ENCODE assay signal across 8 cellular contexts in the genomic region with DNA sequence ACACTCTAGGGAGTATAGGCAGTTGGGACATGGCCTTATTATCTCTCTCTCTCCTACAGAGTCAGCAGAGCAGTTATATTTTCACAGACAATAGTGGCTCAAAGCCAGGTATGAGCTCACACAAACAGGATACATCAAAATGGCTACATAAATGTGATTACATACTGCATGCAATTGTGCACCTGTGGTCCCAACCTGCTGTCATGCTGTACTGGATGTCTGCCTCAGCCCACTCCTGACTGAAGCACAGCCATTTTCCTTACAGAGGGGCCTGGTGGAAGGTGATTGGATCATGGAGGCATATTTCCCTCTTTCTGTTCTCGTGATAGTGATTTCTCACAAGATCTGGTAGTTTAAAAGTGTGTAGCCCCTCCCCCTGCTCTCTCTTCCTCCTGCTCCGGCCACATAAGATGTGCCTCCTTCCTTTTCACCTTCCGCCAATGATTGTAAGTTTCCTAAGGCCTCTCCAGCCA. TPM values are rescaled to one million over a fixed set of nuclear protein-coding genes. Genes with fewer than 3 reads are reported as not detected.
DNase-seq lines count a peak whose midpoint lies in the region; ATAC-seq and TF ChIP-seq lines count a peak whose summit lies in the region.

No MANE protein-coding gene starts in this region.

- H3K9me3 ChIP-seq in testis: no peaks in the 10 kb centered on the region

- DNase-seq in CD14-positive monocyte (ENCODE audit: low spot score) (no peak), GM04504 (ENCODE audit: low read depth) (peak; percentile 1), glomerular visceral epithelial cell (ENCODE audit: extremely low spot score) (peak; percentile 31), GM19240 (ENCODE audit: insufficient read length, low spot score) (no peak), SW480 (ENCODE audit: low spot score) (no peak), testis (no peak)
- peak; percentile 22 for DNase-seq in activated CD4-positive, alpha-beta T cell treated with anti-CD3 and anti-CD28 coated beads, Interleukin-2, amount 50 U/mL, for 1 hour

- peaks cover 49% of the 10 kb centered on the region for H3K4me1 Mint-ChIP-seq in CD14-positive monocyte

- intact Hi-C loops in CD14-positive monocyte (cut with micrococcal nuclease): no loop called here
- intact Hi-C loops in testis (cut with DNase I; ENCODE audit: low total_unique reads): no loop called here

- H3K36me3 ChIP-seq in testis (ENCODE audit: low read depth, missing control alignments): no peaks in the 10 kb centered on the region

- peaks cover 7 to 16% (median 11%) of the 10 kb centered on the region in 7 donors for H3K9me3 Mint-ChIP-seq in CD14-positive monocyte

- H3K27ac Mint-ChIP-seq in CD14-positive monocyte: peak overlapping the region; percentile 81 to 93 (median 87)

- ATAC-seq in HG03439 (IDR thresholded peaks at IDR 0.05; ENCODE audit: unreplicated experiment): no peak

- peak overlapping the region in 1 of 2 donors; percentile 80 for H3K4me3 Mint-ChIP-seq in CD14-positive monocyte

- TF ChIP-seq CTCF in CD14-positive monocyte (IDR thresholded peaks at IDR 0.05) (no peak), testis (IDR thresholded peaks at IDR 0.05) (no peak)

- H3K4me1 ChIP-seq in testis: no peaks in the 10 kb centered on the region

- no peak for TF ChIP-seq POLR2A in testis (IDR thresholded peaks at IDR 0.05)

- 68 to 81% methylated on average over 3 of the region's 3 CpGs for WGBS in testis, 2 donors

- no peak overlapping the region for H3K4me3 ChIP-seq in testis

- H3K36me3 Mint-ChIP-seq in CD14-positive monocyte: peaks cover 5 to 7% of the 10 kb centered on the region in 2 donors

- no peak overlapping the region for H3K27ac ChIP-seq in testis

- H3K27me3 ChIP-seq in testis: no peaks in the 10 kb centered on the region

- H3K27me3 Mint-ChIP-seq in CD14-positive monocyte (ENCODE audit: low read depth in 3 of 3): peaks cover 0 to 3% (median 0%) of the 10 kb centered on the region in 3 donors

RNA-seq across cellular contexts. Expression of a gene that starts 37.0 kb away (rescaled TPM):
- polyA plus RNA-seq in CD14-positive monocyte (100 to 1,000 TPM; 590 to 796 TPM), testis (ENCODE audit: insufficient read depth, low read depth, low replicate concordance) (38.7 TPM)
- total RNA-seq in testis: 10 to 100 TPM; 61.9 to 79.0 TPM

Comparison
In these comparisons a context has a peak if more than half of its experiments do, and no peak if none do; other contexts are left out.
1. DNase-seq: peak in GM04504 (single experiment), activated CD4-positive, alpha-beta T cell treated with anti-CD3 and anti-CD28 coated beads, Interleukin-2, amount 50 U/mL, for 1 hour (single experiment) and glomerular visceral epithelial cell (single experiment); none in CD14-positive monocyte (single experiment), GM19240 (single experiment), SW480 (single experiment) and testis (single experiment).
2. RNA of a gene that starts 37.0 kb away (polyA plus RNA-seq): 590 to 796 TPM in CD14-positive monocyte; 38.7 TPM in testis (single experiment); every median in the first group is over 10 times any median in the second.